17 cellular contexts compared by ENCODE assay signal in the genomic region with DNA sequence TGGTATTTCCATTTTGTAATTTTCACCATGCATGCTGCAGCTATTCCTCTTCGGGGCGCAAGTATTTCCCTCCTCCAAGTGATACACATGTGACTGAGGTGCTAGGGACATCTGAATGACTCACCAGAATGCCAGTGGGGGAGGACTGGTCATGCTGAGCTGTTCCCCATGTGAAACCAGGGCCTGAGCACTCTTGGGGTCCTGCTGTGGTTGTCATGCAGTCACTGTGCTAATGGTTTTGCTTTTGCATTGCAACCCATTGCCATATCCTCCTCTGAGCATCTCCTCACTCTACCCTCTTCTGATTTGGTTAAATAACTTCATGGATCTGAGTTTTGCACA. TPM values are rescaled to one million over a fixed set of nuclear protein-coding genes. Genes with fewer than 3 reads are reported as not detected.
A peak's percentile ranks its signal among the peaks of the same experiment; 100 is the strongest.
DNase-seq lines count a peak whose midpoint lies in the region; ATAC-seq and TF ChIP-seq lines count a peak whose summit lies in the region.
"Had no signal": no experiment of that assay in that cellular context is flagged by ENCODE, and none has a peak within 500 bp of the region (broad histone marks: within the 10 kb centered on the region; RNA-seq: fewer than 3 reads in every experiment).

No MANE protein-coding gene starts in this region.

- no peak overlapping the region for H3K56ac ChIP-seq in mesendoderm (ENCODE audit: low read length)

- no peak overlapping the region for H2BK15ac ChIP-seq in mesendoderm (replicated peaks; ENCODE audit: low read depth)

- DNase-seq in T-helper 2 cell treated with Interferon-gamma antibody and Interleukin-4, amounts not matched to agents 5 μg/mL and 100 μg/mL, for 36 hours (ENCODE audit: low spot score) = no peak
- DNase-seq in T-helper 2 cell = no peak
- DNase-seq in activated B cell treated with CpG ODN at 0.5 μM for 24 hours = no peak
- DNase-seq in mesendoderm = peak; percentile 45
- no peak for DNase-seq in SW480 (ENCODE audit: low spot score)
- DNase-seq in ACHN = no peak
- DNase-seq: DMS 273 treated with DMSO at 0.1 percent for 48 hours, left ventricle myocardium inferior, MM.1S, PC-9 had no signal

- no peaks in the 10 kb centered on the region for H3K4me1 ChIP-seq in mesendoderm (ENCODE audit: control insufficient read depth, low read depth, low read length)
- H3K4me1 ChIP-seq: A549, neural progenitor cell had no signal

- no CpG with 5 or more reads among the region's 2 CpGs for WGBS in mesendoderm (ENCODE audit: extremely low coverage, insufficient coverage, low lambda C conversion rate)

- H3K9ac ChIP-seq in mesendoderm (ENCODE audit: low read length) = no peak overlapping the region
- H3K9ac ChIP-seq: neural progenitor cell had no signal

- no peak overlapping the region for H2BK120ac ChIP-seq in mesendoderm (ENCODE audit: low read depth, low read length)

- no peaks in the 10 kb centered on the region for H3K27me3 Mint-ChIP-seq in T-helper 2 cell treated with Interferon-gamma antibody and Interleukin-4, amounts not matched to agents 5 μg/mL and 100 μg/mL, for 36 hours (ENCODE audit: low read depth)
- H3K27me3 Mint-ChIP-seq in activated B cell treated with CpG ODN at 0.5 μM for 24 hours = no peaks in the 10 kb centered on the region
- H3K27me3 Mint-ChIP-seq: type B pancreatic cell had no signal

- POLR2A ChIA-PET in activated B cell treated with CpG ODN at 0.5 μM for 24 hours (lab: Charles Lee) = interaction anchor here (1.8 kb wide), 1 partner anchor 73 kb away, joined by 5 read pairs; a partner anchor contains a TSS

- H4K8ac ChIP-seq in mesendoderm (ENCODE audit: low read depth, low read length) = no peak overlapping the region

- H3K79me1 ChIP-seq in mesendoderm (ENCODE audit: low read length) = no peaks in the 10 kb centered on the region

- peaks cover 90% of the 10 kb centered on the region for H3K36me3 Mint-ChIP-seq in T-helper 2 cell treated with Interferon-gamma antibody and Interleukin-4, amounts not matched to agents 5 μg/mL and 100 μg/mL, for 36 hours (ENCODE audit: low read depth)
- H3K36me3 Mint-ChIP-seq in activated B cell treated with CpG ODN at 0.5 μM for 24 hours (ENCODE audit: low read depth) = no peaks in the 10 kb centered on the region
- H3K36me3 Mint-ChIP-seq: neural progenitor cell, type B pancreatic cell had no signal

- no peaks in the 10 kb centered on the region for H3K79me2 ChIP-seq in mesendoderm (ENCODE audit: control insufficient read depth, insufficient read depth, low read length)

- H3K4me1 Mint-ChIP-seq in T-helper 2 cell treated with Interferon-gamma antibody and Interleukin-4, amounts not matched to agents 5 μg/mL and 100 μg/mL, for 36 hours (ENCODE audit: low read depth) = peaks cover 88% of the 10 kb centered on the region
- peaks cover 50% of the 10 kb centered on the region for H3K4me1 Mint-ChIP-seq in activated B cell treated with CpG ODN at 0.5 μM for 24 hours

- H3K4ac ChIP-seq in mesendoderm (ENCODE audit: low read depth, low read length) = no peak overlapping the region

- H3K4me3 Mint-ChIP-seq in T-helper 2 cell treated with Interferon-gamma antibody and Interleukin-4, amounts not matched to agents 5 μg/mL and 100 μg/mL, for 36 hours = peak overlapping the region; percentile 79
- H3K4me3 Mint-ChIP-seq in activated B cell treated with CpG ODN at 0.5 μM for 24 hours = peak overlapping the region; percentile 11
- H3K4me3 Mint-ChIP-seq: neural progenitor cell, type B pancreatic cell had no signal

- no peak overlapping the region for H3K4me3 ChIP-seq in mesendoderm (ENCODE audit: low read length)
- H3K4me3 ChIP-seq: A549, left ventricle myocardium inferior, neural progenitor cell, PC-9 had no signal

- H3K9me3 Mint-ChIP-seq in T-helper 2 cell treated with Interferon-gamma antibody and Interleukin-4, amounts not matched to agents 5 μg/mL and 100 μg/mL, for 36 hours = no peaks in the 10 kb centered on the region
- H3K9me3 Mint-ChIP-seq in activated B cell treated with CpG ODN at 0.5 μM for 24 hours = no peaks in the 10 kb centered on the region
- H3K9me3 Mint-ChIP-seq: neural progenitor cell, type B pancreatic cell had no signal

- no peak for TF ChIP-seq CTCF in activated B cell treated with CpG ODN at 0.5 μM for 24 hours (IDR thresholded peaks at IDR 0.05)

- H2AK5ac ChIP-seq in mesendoderm (ENCODE audit: low read length) = no peak overlapping the region

- H3K23ac ChIP-seq in mesendoderm (ENCODE audit: low read length) = no peak overlapping the region

- no peak overlapping the region for H3K18ac ChIP-seq in mesendoderm (ENCODE audit: low read length)

- no peak overlapping the region for H3K27ac ChIP-seq in mesendoderm (ENCODE audit: low read depth, low read length)
- H3K27ac ChIP-seq: A549, left ventricle myocardium inferior, neural progenitor cell, PC-9 had no signal

- no peak overlapping the region for H4K5ac ChIP-seq in mesendoderm (ENCODE audit: low read length)

- H3K27me3 ChIP-seq in mesendoderm (ENCODE audit: insufficient read depth, low read length, poor library complexity) = no peaks in the 10 kb centered on the region
- H3K27me3 ChIP-seq: neural progenitor cell had no signal

- ATAC-seq in GM21786 (IDR thresholded peaks at IDR 0.05; ENCODE audit: unreplicated experiment) (peak; percentile 25), activated B cell treated with CpG ODN at 0.5 μM for 24 hours (ENCODE audit: low read depth) (no peak), GM21360 (IDR thresholded peaks at IDR 0.05; ENCODE audit: unreplicated experiment) (no peak)
- ATAC-seq: A549 had no signal

- H3K27ac Mint-ChIP-seq in T-helper 2 cell treated with Interferon-gamma antibody and Interleukin-4, amounts not matched to agents 5 μg/mL and 100 μg/mL, for 36 hours = peak overlapping the region; percentile 93
- no peak overlapping the region for H3K27ac Mint-ChIP-seq in activated B cell treated with CpG ODN at 0.5 μM for 24 hours
- H3K27ac Mint-ChIP-seq: neural progenitor cell, type B pancreatic cell had no signal

- H3K36me3 ChIP-seq in mesendoderm (ENCODE audit: control insufficient read depth, insufficient read depth, low read length) = no peaks in the 10 kb centered on the region
- H3K36me3 ChIP-seq: left ventricle myocardium inferior, neural progenitor cell had no signal

- no peak overlapping the region for H2BK5ac ChIP-seq in mesendoderm (ENCODE audit: low read length)

- in situ Hi-C loops in ACHN (cut with HindIII; ENCODE audit: low pct_ligation_motif_present, low pct_unique_long_range_greater_than_20kb, low sequenced_read_pairs) = no loop called here

- CTCF ChIA-PET in activated B cell treated with CpG ODN at 0.5 μM for 24 hours (lab: Charles Lee) = interaction anchor here (3.5 kb wide), 1 partner anchor 38 kb away, joined by 13 read pairs; no protein-coding TSS in a partner anchor

- H3K4me2 ChIP-seq in mesendoderm (ENCODE audit: low read length) = no peak overlapping the region
- H3K4me2 ChIP-seq: A549, neural progenitor cell, PC-9 had no signal

- intact Hi-C loops in activated B cell treated with CpG ODN at 0.5 μM for 24 hours (cut with micrococcal nuclease) = loop anchor here (1.0 to 5.0 kb wide), 5 partner anchors 10 to 66 kb away; no protein-coding TSS in a partner anchor

RNA-seq across cellular contexts. Expression of a gene that starts 35.2 kb away (rescaled TPM):
- total RNA-seq in activated B cell treated with CpG ODN at 0.5 μM for 24 hours = 0.18 and 0.86 TPM in 2 replicates
- polyA plus RNA-seq in mesendoderm (2013, experiment 1 of 2) = 0.15 TPM
- polyA plus RNA-seq in mesendoderm (2013, experiment 2 of 2) = 0.14 TPM
- total RNA-seq: bronchial epithelial cell, PC-9 had no signal
- polyA plus RNA-seq: A549 had no signal

RNA-seq across cellular contexts. Expression of a gene that starts 49.7 kb away (rescaled TPM):
- total RNA-seq in activated B cell treated with CpG ODN at 0.5 μM for 24 hours = not detected in 2 replicates
- polyA plus RNA-seq in mesendoderm (2013, experiment 1 of 2) = not detected
- polyA plus RNA-seq in mesendoderm (2013, experiment 2 of 2) = not detected
- total RNA-seq: bronchial epithelial cell, left ventricle myocardium inferior, PC-9, skeletal muscle tissue had no signal
- polyA plus RNA-seq: A549 had no signal

RNA-seq across cellular contexts. Expression of a gene that starts 50.1 kb away (rescaled TPM):
- 385 and 471 TPM in 2 replicates for total RNA-seq in activated B cell treated with CpG ODN at 0.5 μM for 24 hours
- polyA plus RNA-seq in mesendoderm (2013, experiment 1 of 2) = 37.7 TPM
- polyA plus RNA-seq in mesendoderm (2013, experiment 2 of 2) = 37.3 TPM
- total RNA-seq: PC-9 had no signal
